18 cellular contexts compared by ENCODE assay signal in the genomic region with DNA sequence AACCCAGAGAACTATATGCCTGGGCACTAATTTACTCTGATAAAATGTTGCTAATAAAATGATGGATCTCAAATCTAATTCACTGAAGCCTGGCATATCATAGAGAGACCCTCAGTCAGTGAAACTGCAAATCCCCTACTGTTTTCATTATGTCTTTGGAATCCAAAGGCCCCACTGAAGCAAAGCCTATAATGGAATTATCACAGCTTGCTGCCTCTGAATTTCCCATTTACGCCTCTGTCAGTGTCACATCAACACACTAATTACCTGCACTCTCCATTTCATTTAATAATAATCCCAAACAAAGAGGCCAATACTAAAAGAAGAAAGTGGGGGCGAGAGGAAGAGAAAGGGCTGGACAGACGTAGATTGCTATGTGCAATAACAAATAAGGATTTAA.
DNase-seq lines count a peak whose midpoint lies in the region; ATAC-seq and TF ChIP-seq lines count a peak whose summit lies in the region.
"Had no signal": no experiment of that assay in that cellular context is flagged by ENCODE, and none has a peak within 500 bp of the region (broad histone marks: within the 10 kb centered on the region; RNA-seq: fewer than 3 reads in every experiment).

No MANE protein-coding gene starts in this region.

- H3F3A ChIP-seq in neural cell (ENCODE audit: insufficient read depth, low read length, poor library complexity, severe bottlenecking), result no peaks in the 10 kb centered on the region

- no TSS peak for BruUV-seq in A673 (replicated peaks; lab: Mats Ljungman, UMichigan)

- H3K27ac ChIP-seq in A673 (ENCODE audit: low read depth, low read length, poor library complexity, severe bottlenecking), result no peak overlapping the region
- no peak overlapping the region for H3K27ac ChIP-seq in neural cell (ENCODE audit: low read length)
- H3K27ac ChIP-seq: Peyer's patch had no signal

- H3K79me2 ChIP-seq in neural cell (replicated peaks; ENCODE audit: insufficient read depth, low read length), result no peaks in the 10 kb centered on the region

- H3K4me1 ChIP-seq in A673 (ENCODE audit: insufficient read depth, low read length, poor library complexity, severe bottlenecking), result peaks cover 45% of the 10 kb centered on the region
- H3K4me1 ChIP-seq: BE2C, Peyer's patch had no signal

- ATAC-seq in GM18519 (IDR thresholded peaks at IDR 0.05; ENCODE audit: low FRiP score, unreplicated experiment), result no peak

- H3K36me3 ChIP-seq in A673 (ENCODE audit: insufficient read depth, low read length, poor library complexity, severe bottlenecking) (no peaks in the 10 kb centered on the region), neural cell (ENCODE audit: insufficient read depth, low read length) (no peaks in the 10 kb centered on the region)
- H3K36me3 ChIP-seq: BE2C, MG63, Peyer's patch had no signal

- H3K4me2 ChIP-seq in neural cell (ENCODE audit: low read length), result peak overlapping the region; percentile 2

- DNase-seq in A673 (ENCODE audit: low spot score) (peak; percentile 75), NCI-H146 treated with DMSO at 0.1 percent for 48 hours (lab: John Stamatoyannopoulos, UW; ENCODE audit: unreplicated experiment) (peak; percentile 13), NCI-H82 (lab: John Stamatoyannopoulos, UW) (peak; percentile 92), COLO829 (ENCODE audit: low spot score) (no peak), ureter (ENCODE audit: low spot score) (no peak), SHP77 treated with DMSO at 0.1 percent for 48 hours (lab: John Stamatoyannopoulos, UW) (no peak)
- DNase-seq: BE2C; Calu3; CD4-positive, alpha-beta T cell; DMS79; Kasumi-1; MG63; NCI-H1105; NCI-H187 treated with DMSO at 0.1 percent for 48 hours; NK-92 treated with Interleukin-12 subunit alpha and Interleukin-12 subunit beta, amount 100 ng/mL, for 24 hours; Peyer's patch had no signal

- CTCF ChIA-PET in A673 (lab: Charles Lee), result no interaction called here

- H3K4me3 ChIP-seq in A673 (ENCODE audit: low read depth, low read length, poor library complexity, severe bottlenecking) (no peak overlapping the region), neural cell (ENCODE audit: low read length) (no peak overlapping the region)
- H3K4me3 ChIP-seq: MG63, Peyer's patch had no signal

- H4K20me1 ChIP-seq in neural cell (ENCODE audit: insufficient read depth), result no peaks in the 10 kb centered on the region

- H2AFZ ChIP-seq in neural cell (ENCODE audit: low read depth, low read length), result no peak overlapping the region

- TF ChIP-seq RAD21 in neural cell (conservative IDR thresholded peaks at IDR 0.05), result no peak

- TF ChIP-seq CTCF in A673 (conservative IDR thresholded peaks at IDR 0.05; ENCODE audit: low read depth, low read length), result no peak
- TF ChIP-seq CTCF in neural cell (IDR thresholded peaks at IDR 0.05; ENCODE audit: poor library complexity, severe bottlenecking), result no peak

- H3K9me2 ChIP-seq in neural cell (ENCODE audit: insufficient read depth, low read length), result no peaks in the 10 kb centered on the region

- intact Hi-C loops in A673 (cut with micrococcal nuclease; ENCODE audit: unreplicated experiment), result no loop called here

- TF ChIP-seq EP300 in neural cell (conservative IDR thresholded peaks at IDR 0.05; ENCODE audit: poor library complexity, severe bottlenecking), result no peak

- POLR2A ChIA-PET in A673 (lab: Charles Lee; ENCODE audit: low non-redundant PET), result no interaction called here

- H3K27me3 ChIP-seq in A673 (replicated peaks; ENCODE audit: insufficient read depth, low read depth, low read length, poor library complexity) (no peaks in the 10 kb centered on the region), neural cell (ENCODE audit: insufficient read depth, low read depth, low read length) (peaks cover 80% of the 10 kb centered on the region)
- H3K27me3 ChIP-seq: BE2C, MG63, Peyer's patch had no signal

- no peaks in the 10 kb centered on the region for H3K9me3 ChIP-seq in A673 (ENCODE audit: low read depth, low read length, poor library complexity, severe bottlenecking)
- no peaks in the 10 kb centered on the region for H3K9me3 ChIP-seq in neural cell (ENCODE audit: low read length)
- H3K9me3 ChIP-seq: BE2C, MG63, Peyer's patch had no signal

- H3K9ac ChIP-seq in neural cell (ENCODE audit: low read length), result no peak overlapping the region

TF ChIP-seq in neural cell, 6 proteins besides CTCF, POLR2A, EP300 and RAD21:
- no peak for TF ChIP-seq MXI1 (conservative IDR thresholded peaks at IDR 0.05; ENCODE audit: poor library complexity, severe bottlenecking)
- no peak for TF ChIP-seq SMC3 (conservative IDR thresholded peaks at IDR 0.05; ENCODE audit: poor library complexity)
- peak; percentile 75 for TF ChIP-seq POLR2AphosphoS5 (IDR thresholded peaks at IDR 0.05)
- TF ChIP-seq, protein P1, sequence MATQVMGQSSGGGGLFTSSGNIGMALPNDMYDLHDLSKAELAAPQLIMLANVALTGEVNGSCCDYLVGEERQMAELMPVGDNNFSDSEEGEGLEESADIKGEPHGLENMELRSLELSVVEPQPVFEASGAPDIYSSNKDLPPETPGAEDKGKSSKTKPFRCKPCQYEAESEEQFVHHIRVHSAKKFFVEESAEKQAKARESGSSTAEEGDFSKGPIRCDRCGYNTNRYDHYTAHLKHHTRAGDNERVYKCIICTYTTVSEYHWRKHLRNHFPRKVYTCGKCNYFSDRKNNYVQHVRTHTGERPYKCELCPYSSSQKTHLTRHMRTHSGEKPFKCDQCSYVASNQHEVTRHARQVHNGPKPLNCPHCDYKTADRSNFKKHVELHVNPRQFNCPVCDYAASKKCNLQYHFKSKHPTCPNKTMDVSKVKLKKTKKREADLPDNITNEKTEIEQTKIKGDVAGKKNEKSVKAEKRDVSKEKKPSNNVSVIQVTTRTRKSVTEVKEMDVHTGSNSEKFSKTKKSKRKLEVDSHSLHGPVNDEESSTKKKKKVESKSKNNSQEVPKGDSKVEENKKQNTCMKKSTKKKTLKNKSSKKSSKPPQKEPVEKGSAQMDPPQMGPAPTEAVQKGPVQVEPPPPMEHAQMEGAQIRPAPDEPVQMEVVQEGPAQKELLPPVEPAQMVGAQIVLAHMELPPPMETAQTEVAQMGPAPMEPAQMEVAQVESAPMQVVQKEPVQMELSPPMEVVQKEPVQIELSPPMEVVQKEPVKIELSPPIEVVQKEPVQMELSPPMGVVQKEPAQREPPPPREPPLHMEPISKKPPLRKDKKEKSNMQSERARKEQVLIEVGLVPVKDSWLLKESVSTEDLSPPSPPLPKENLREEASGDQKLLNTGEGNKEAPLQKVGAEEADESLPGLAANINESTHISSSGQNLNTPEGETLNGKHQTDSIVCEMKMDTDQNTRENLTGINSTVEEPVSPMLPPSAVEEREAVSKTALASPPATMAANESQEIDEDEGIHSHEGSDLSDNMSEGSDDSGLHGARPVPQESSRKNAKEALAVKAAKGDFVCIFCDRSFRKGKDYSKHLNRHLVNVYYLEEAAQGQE (IDR thresholded peaks at IDR 0.05; ENCODE audit: borderline replicate concordance), result peak; percentile 19
TF ChIP-seq in neural cell: peak in this region for 2.

Comparison
In these comparisons a context has a peak if more than half of its experiments do, and no peak if none do; other contexts are left out.
1. DNase-seq: peak in A673 (single experiment), NCI-H146 treated with DMSO at 0.1 percent for 48 hours (single experiment) and NCI-H82 (single experiment); none in COLO829 (single experiment), ureter (single experiment) and SHP77 treated with DMSO at 0.1 percent for 48 hours (single experiment).